In genomic region chr2:133887676-133888040, GRCh38 we compare ENCODE assay signal across 17 cellular contexts.
"Had no signal": no experiment of that assay in that cellular context is flagged by ENCODE, and none has a peak within 500 bp of the region (broad histone marks: within the 10 kb centered on the region; RNA-seq: fewer than 3 reads in every experiment).

No MANE protein-coding gene starts in this region.

- H3K27ac ChIP-seq: coronary artery, gastrocnemius medialis, heart right ventricle, left ventricle myocardium inferior, lower lobe of right lung, psoas muscle, spleen, stomach, upper lobe of left lung, uterus had no signal

- H3K27ac Mint-ChIP-seq: endodermal cell, nephron progenitor cell had no signal

- H3K36me3 ChIP-seq: gastrocnemius medialis, heart right ventricle, left ventricle myocardium inferior, lower lobe of right lung, spleen, stomach, upper lobe of left lung, uterus had no signal

- H3K36me3 Mint-ChIP-seq: naive thymus-derived CD4-positive, alpha-beta T cell had no signal

- H3K9me3 ChIP-seq: gastrocnemius medialis, heart right ventricle, left ventricle myocardium inferior, lower lobe of right lung, psoas muscle, spleen, stomach, upper lobe of left lung, uterus had no signal

- H3K27me3 ChIP-seq: gastrocnemius medialis, upper lobe of left lung, uterus had no signal

- ATAC-seq: gastrocnemius medialis; lower lobe of right lung; naive thymus-derived CD4-positive, alpha-beta T cell; psoas muscle had no signal

- H3K4me1 ChIP-seq: gastrocnemius medialis, lower lobe of right lung, psoas muscle, uterus had no signal

- DNase-seq: effector CD4-positive, alpha-beta T cell; endodermal cell; gastrocnemius medialis; heart right ventricle; hypothalamus; left ventricle myocardium inferior; lower lobe of right lung; naive thymus-derived CD4-positive, alpha-beta T cell; nephron progenitor cell; psoas muscle; spleen; stimulated activated naive CD4-positive, alpha-beta T cell; stomach; substantia nigra; upper lobe of left lung; uterus had no signal

- H3K4me3 Mint-ChIP-seq: endodermal cell; naive thymus-derived CD4-positive, alpha-beta T cell; nephron progenitor cell had no signal

- H3K4me3 ChIP-seq: coronary artery, gastrocnemius medialis, heart right ventricle, left ventricle myocardium inferior, lower lobe of right lung, psoas muscle, spleen, stomach, upper lobe of left lung, uterus had no signal
